In the genomic region with DNA sequence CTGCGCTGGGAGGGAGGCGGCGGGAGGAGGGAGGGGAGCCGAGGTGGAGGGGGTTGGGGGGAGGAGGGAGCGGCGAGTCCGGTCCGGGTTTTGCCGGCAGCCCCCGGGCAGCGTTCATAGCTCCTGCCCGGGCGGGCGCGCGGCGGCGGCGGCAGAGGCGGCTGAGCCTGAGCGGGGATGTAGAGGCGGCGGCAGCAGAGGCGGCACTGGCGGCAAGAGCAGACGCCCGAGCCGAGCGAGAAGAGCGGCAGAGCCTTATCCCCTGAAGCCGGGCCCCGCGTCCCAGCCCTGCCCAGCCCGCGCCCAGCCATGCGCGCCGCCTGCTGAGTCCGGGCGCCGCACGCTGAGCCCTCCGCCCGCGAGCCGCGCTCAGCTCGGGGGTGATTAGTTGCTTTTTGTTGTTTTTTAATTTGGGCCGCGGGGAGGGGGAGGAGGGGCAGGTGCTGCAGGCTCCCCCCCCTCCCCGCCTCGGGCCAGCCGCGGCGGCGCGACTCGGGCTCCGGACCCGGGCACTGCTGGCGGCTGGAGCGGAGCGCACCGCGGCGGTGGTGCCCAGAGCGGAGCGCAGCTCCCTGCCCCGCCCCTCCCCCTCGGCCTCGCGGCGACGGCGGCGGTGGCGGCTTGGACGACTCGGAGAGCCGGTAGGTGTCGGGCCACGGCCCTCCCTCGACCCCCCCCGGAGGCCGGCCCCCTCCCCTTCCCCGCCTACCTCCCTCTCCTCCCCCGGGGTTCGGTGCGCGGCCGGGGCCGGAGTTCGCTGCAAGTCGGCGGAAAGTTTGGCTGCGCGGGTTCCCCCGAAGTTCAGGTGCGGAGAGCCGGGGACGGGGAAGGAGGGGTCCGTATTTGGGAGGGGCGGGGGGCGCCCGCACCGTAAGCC, we compare ENCODE assay signal across 8 cellular contexts. TPM values are rescaled to one million over a fixed set of nuclear protein-coding genes. Genes with fewer than 3 reads are reported as not detected.
A peak's percentile ranks its signal among the peaks of the same experiment; 100 is the strongest.
DNase-seq lines count a peak whose midpoint lies in the region; ATAC-seq and TF ChIP-seq lines count a peak whose summit lies in the region.

A gene (plus strand): TSS at position 145 of the 877 bp plus-strand sequence. CDS start 32,175 bp downstream, outside the sequence.

- TF ChIP-seq POLR2A in GM19193 (IDR thresholded peaks at IDR 0.05; ENCODE audit: extremely low read depth, insufficient read depth, insufficient read length), result peak; percentile 69

- peak; percentile 71 for ATAC-seq in left ventricle myocardium superior
- no peak for ATAC-seq in GM19467 (IDR thresholded peaks at IDR 0.05; ENCODE audit: unreplicated experiment)

- intact Hi-C loops in left ventricle myocardium superior (cut with micrococcal nuclease), result no loop called here

- DNase-seq in C1 segment of cervical spinal cord (lab: John Stamatoyannopoulos, UW) (peak in 12 of 14 donors; percentile 58 to 89 (median 80)), KBM-7 (peak; percentile 79), SHP77 (lab: John Stamatoyannopoulos, UW) (peak; percentile 80 to 90), anterior cingulate cortex (lab: John Stamatoyannopoulos, UW) (peak in 55 of 58 donors; percentile 7 to 92 (median 82)), left ventricle myocardium superior (peak; percentile 92), pons (ENCODE audit: low spot score) (peak; percentile 68)

- in situ Hi-C loops in KBM-7 (cut with MboI; ENCODE audit: low pct_unique_long_range_greater_than_20kb, low sequenced_read_pairs), result no loop called here

RNA-seq across cellular contexts. Expression of the gene that starts here (rescaled TPM):
- total RNA-seq in left ventricle myocardium superior, result 75.7 TPM
